8 cellular contexts compared by ENCODE assay signal in the genomic region with DNA sequence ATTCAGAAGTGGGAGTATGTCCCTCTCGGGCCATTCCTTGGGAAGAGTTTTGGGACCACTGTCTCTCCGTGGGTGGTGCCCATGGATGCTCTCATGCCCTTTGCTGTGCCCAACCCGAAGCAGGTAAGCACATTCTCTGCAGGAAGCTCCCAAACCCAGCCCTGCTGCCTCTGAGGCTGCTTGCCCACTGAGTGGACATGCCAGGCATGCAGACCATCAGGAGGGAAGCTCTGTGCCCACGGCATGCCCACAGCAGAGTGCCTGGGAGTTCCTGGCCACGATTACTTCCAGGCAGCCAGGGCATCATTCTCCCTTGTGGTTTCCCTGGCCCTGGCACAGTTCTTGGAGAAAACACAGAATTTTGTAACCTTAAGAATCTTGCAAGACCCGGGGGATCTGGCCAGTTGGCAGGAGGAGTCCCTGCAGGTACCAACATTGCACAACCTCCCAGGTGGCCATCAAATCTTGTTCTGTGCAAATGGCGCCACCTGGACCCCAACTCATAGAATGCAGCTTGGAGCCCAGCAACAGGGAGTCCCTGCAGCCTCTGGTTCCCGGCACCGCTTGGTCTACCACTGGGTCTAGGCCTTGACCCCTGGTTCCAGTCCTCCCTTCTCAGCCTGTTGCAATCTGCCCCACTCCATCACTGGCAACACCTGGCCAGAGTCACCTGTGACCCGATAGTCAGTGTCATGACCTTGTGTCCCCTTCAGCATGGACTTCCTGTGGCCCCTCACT. TPM values are rescaled to one million over a fixed set of nuclear protein-coding genes. Genes with fewer than 3 reads are reported as not detected.
DNase-seq lines count a peak whose midpoint lies in the region; ATAC-seq lines count a peak whose summit lies in the region.

No MANE protein-coding gene starts in this region.

- DNase-seq in DMS114 treated with DMSO at 0.1 percent for 48 hours (lab: John Stamatoyannopoulos, UW; ENCODE audit: unreplicated experiment) = peak; percentile 32
- peak; percentile 45 for DNase-seq in NCI-H1105 treated with DMSO at 0.1 percent for 48 hours (lab: John Stamatoyannopoulos, UW)
- DNase-seq in activated CD4-positive, alpha-beta T cell treated with anti-CD3 and anti-CD28 coated beads for 1 hour = peak; percentile 54
- peak; percentile 63 for DNase-seq in cerebellar cortex (ENCODE audit: low spot score)
- DNase-seq in lung microvascular endothelial cell (ENCODE audit: low read depth in 2 of 2) = peak; percentile 67 to 82
- DNase-seq in stimulated activated CD8-positive, alpha-beta memory T cell treated with anti-CD3 and anti-CD28 coated beads, Interleukin-2, amount 100 ng/mL, for 1 hour (ENCODE audit: low read depth in 2 of 2) = peak; percentile 27 to 52

- ATAC-seq in GM21526 (IDR thresholded peaks at IDR 0.05; ENCODE audit: low FRiP score, unreplicated experiment) (peak; percentile 74), HG02571 (IDR thresholded peaks at IDR 0.05; ENCODE audit: unreplicated experiment) (no peak)

RNA-seq across cellular contexts. Expression of a gene that starts 20.4 kb away (rescaled TPM):
- total RNA-seq in lung microvascular endothelial cell = 3.4 and 9.4 TPM in 2 replicates
